2 cellular contexts compared by ENCODE assay signal in genomic region chr16:84198401-84198800, GRCh38.
TF ChIP-seq lines count a peak whose summit lies in the region.

No MANE protein-coding gene starts in this region.

TF ChIP-seq in HEK293, 187 proteins besides CTCF, POLR2A, EP300 and RAD21:
- TF ChIP-seq GLIS1 (tag by site-specific recombination; IDR thresholded peaks at IDR 0.05): no peak
- TF ChIP-seq ZNF560 (tag by site-specific recombination; IDR thresholded peaks at IDR 0.05; ENCODE audit: borderline replicate concordance): no peak
- no peak for TF ChIP-seq TRIM28 (IDR thresholded peaks at IDR 0.05; ENCODE audit: borderline replicate concordance, low read length)
- peak; percentile 85 for TF ChIP-seq ZNF449 (tag by site-specific recombination; IDR thresholded peaks at IDR 0.05)
- no peak for TF ChIP-seq WT1 (tag by site-specific recombination; IDR thresholded peaks at IDR 0.05)
- no peak for TF ChIP-seq ZNF350 (tag by site-specific recombination; IDR thresholded peaks at IDR 0.05)
- TF ChIP-seq ZNF292 (tag by site-specific recombination; IDR thresholded peaks at IDR 0.05; ENCODE audit: borderline replicate concordance, low read depth): no peak
- no peak for TF ChIP-seq ZNF777 (tag by site-specific recombination; IDR thresholded peaks at IDR 0.05; ENCODE audit: borderline replicate concordance)
- no peak for TF ChIP-seq SETDB1 (IDR thresholded peaks at IDR 0.05; ENCODE audit: insufficient read length, low read length)

TF ChIP-seq in GM12878, 131 proteins besides CTCF, POLR2A, EP300 and RAD21:
- no peak for TF ChIP-seq YY1 (IDR thresholded peaks at IDR 0.05; ENCODE audit: low read depth, low read length)
- TF ChIP-seq PKNOX1 (IDR thresholded peaks at IDR 0.05): peak; percentile 33; the same call in 1 of the 2 replicates
- TF ChIP-seq ZZZ3 (IDR thresholded peaks at IDR 0.05; ENCODE audit: control insufficient read depth, insufficient read length, low read depth): no peak
- no peak for TF ChIP-seq E4F1 (IDR thresholded peaks at IDR 0.05; ENCODE audit: borderline replicate concordance, partially characterized antibody)
- TF ChIP-seq CREB1 (IDR thresholded peaks at IDR 0.05; ENCODE audit: low read depth): no peak
- no peak for TF ChIP-seq ZBTB4 (CRISPR knock-in tag; IDR thresholded peaks at IDR 0.05)
- TF ChIP-seq BHLHE40 (IDR thresholded peaks at IDR 0.05; ENCODE audit: borderline replicate concordance in 1 of 2, low read depth in 2 of 2, low read length in 1 of 2): no peak
- no peak for TF ChIP-seq SUZ12 (IDR thresholded peaks at IDR 0.05; ENCODE audit: unreplicated experiment)
